27 cellular contexts compared by ENCODE assay signal in the genomic region with DNA sequence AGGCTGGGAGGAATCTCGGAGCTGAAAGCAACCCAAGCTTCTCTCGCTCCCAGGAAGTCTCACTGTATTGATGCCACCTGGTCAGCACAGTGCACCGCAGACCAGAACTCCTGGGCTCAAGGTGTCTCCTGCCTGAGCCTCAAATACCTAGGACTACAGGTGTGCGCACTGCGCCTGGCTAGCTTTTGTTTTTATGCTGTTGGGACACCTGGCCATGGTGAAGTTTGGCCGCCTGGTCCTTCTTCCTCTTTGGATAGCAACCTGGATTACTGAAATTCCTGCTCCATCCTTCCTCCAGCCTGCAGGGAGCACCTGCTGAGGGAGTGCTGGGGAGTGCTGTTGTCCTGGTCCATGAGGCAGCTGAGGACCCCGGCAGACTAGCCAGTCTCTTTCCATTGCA. TPM values are rescaled to one million over a fixed set of nuclear protein-coding genes. Genes with fewer than 3 reads are reported as not detected.
DNase-seq lines count a peak whose midpoint lies in the region; ATAC-seq and TF ChIP-seq lines count a peak whose summit lies in the region.
"Had no signal": no experiment of that assay in that cellular context is flagged by ENCODE, and none has a peak within 500 bp of the region (broad histone marks: within the 10 kb centered on the region; RNA-seq: fewer than 3 reads in every experiment).

No MANE protein-coding gene starts in this region.

- TF ChIP-seq CTCF in CD14-positive monocyte (IDR thresholded peaks at IDR 0.05): no peak
- TF ChIP-seq CTCF in neutrophil (IDR thresholded peaks at IDR 0.05): no peak

- no peaks in the 10 kb centered on the region for H3K9me3 Mint-ChIP-seq in CD14-positive monocyte
- no peaks in the 10 kb centered on the region for H3K9me3 Mint-ChIP-seq in central memory CD8-positive, alpha-beta T cell
- H3K9me3 Mint-ChIP-seq: CD8-positive, alpha-beta memory T cell; HFFc6; T-cell had no signal

- H3K4me3 Mint-ChIP-seq in CD14-positive monocyte: no peak overlapping the region
- no peak overlapping the region for H3K4me3 Mint-ChIP-seq in central memory CD8-positive, alpha-beta T cell
- H3K4me3 Mint-ChIP-seq: CD8-positive, alpha-beta memory T cell; HFFc6; T-cell had no signal

- in situ Hi-C loops in G401 (cut with HindIII; ENCODE audit: low sequenced_read_pairs): no loop called here

- peak overlapping the region in 4 of 7 donors; percentile 30 to 94 (median 66) for H3K27ac Mint-ChIP-seq in CD14-positive monocyte
- peak overlapping the region; percentile 21 for H3K27ac Mint-ChIP-seq in central memory CD8-positive, alpha-beta T cell (ENCODE audit: low read depth)
- H3K27ac Mint-ChIP-seq: HFFc6 had no signal

- H3K27me3 Mint-ChIP-seq in CD14-positive monocyte (ENCODE audit: low read depth in 3 of 3): peaks cover 0 to 5% (median 1%) of the 10 kb centered on the region in 3 donors
- H3K27me3 Mint-ChIP-seq in central memory CD8-positive, alpha-beta T cell: no peaks in the 10 kb centered on the region
- H3K27me3 Mint-ChIP-seq: T-cell had no signal

- H3K36me3 Mint-ChIP-seq in CD14-positive monocyte: peaks cover 42 to 53% of the 10 kb centered on the region in 2 donors
- H3K36me3 Mint-ChIP-seq in central memory CD8-positive, alpha-beta T cell (ENCODE audit: insufficient read depth): peaks cover 17% of the 10 kb centered on the region

- H3K4me1 ChIP-seq in neutrophil (ENCODE audit: control insufficient read depth in 1 of 2, insufficient read depth in 1 of 2, low read depth in 1 of 2, low read length in 1 of 2): peaks cover 6 to 8% of the 10 kb centered on the region in 2 experiments
- H3K4me1 ChIP-seq: A549, SJCRH30 had no signal

- no peaks in the 10 kb centered on the region for H3K27me3 ChIP-seq in H7 (ENCODE audit: control insufficient read depth, insufficient read depth, low read length)
- no peaks in the 10 kb centered on the region for H3K27me3 ChIP-seq in neutrophil
- H3K27me3 ChIP-seq: SJCRH30 had no signal

- H3K36me3 ChIP-seq in H7 (replicated peaks; ENCODE audit: control insufficient read depth, insufficient read depth, low read length) (0 out of 2 replicates have a peak, but pooled peaks cover 1% of the 10 kb centered on the region), neutrophil (peaks cover 50% of the 10 kb centered on the region)
- H3K36me3 ChIP-seq: SJCRH30 had no signal

- peaks cover 43% of the 10 kb centered on the region for H3K4me1 Mint-ChIP-seq in CD14-positive monocyte
- H3K4me1 Mint-ChIP-seq in central memory CD8-positive, alpha-beta T cell: no peaks in the 10 kb centered on the region

- ATAC-seq in central memory CD8-positive, alpha-beta T cell (replicated peaks; ENCODE audit: extremely low read depth, poor library complexity, severe bottlenecking): no peak
- ATAC-seq in HG03565 (IDR thresholded peaks at IDR 0.05; ENCODE audit: unreplicated experiment): no peak
- ATAC-seq: Right ventricle myocardium inferior, T-cell had no signal

- H3K9me3 ChIP-seq in neutrophil: no peaks in the 10 kb centered on the region
- H3K9me3 ChIP-seq: A549, HAP-1, SJCRH30 had no signal

- H3K4me3 ChIP-seq in H7 (ENCODE audit: insufficient read depth, low read depth, low read length): no peak overlapping the region
- no peak overlapping the region for H3K4me3 ChIP-seq in neutrophil (ENCODE audit: low read depth in 1 of 2, low read length in 1 of 2)
- H3K4me3 ChIP-seq: A549, HAP-1, PC-9, SJCRH30 had no signal

- intact Hi-C loops in CD14-positive monocyte (cut with micrococcal nuclease): loop anchor here (5.0 kb wide), 2 partner anchors 39 to 56 kb away; partner anchors contain the start of gene COTL1 (in 1 of the 2)

- H3K27ac ChIP-seq in neutrophil: peak overlapping the region; percentile 0
- H3K27ac ChIP-seq: A549, C4-2B, PC-9, SJCRH30 had no signal

- no peak for DNase-seq in CD14-positive monocyte (ENCODE audit: low spot score)
- DNase-seq in H7: peak; percentile 81
- no peak for DNase-seq in central memory CD8-positive, alpha-beta T cell (ENCODE audit: low spot score in 2 of 2)
- no peak for DNase-seq in G401 (ENCODE audit: low spot score)
- no peak for DNase-seq in anterior cingulate cortex (lab: John Stamatoyannopoulos, UW)
- DNase-seq: AML-193; Calu3; CD8-positive, alpha-beta memory T cell; DMS79 treated with DMSO at 0.1 percent for 48 hours; HFFc6; KBM-7; MV-4-11; NCI-H1105; NCI-H1436 treated with DMSO at 0.1 percent for 48 hours; NCI-H1930; NCI-H446; NCI-H524 treated with DMSO at 0.1 percent for 48 hours; NCI-H774; PC-9; SJCRH30; T-cell had no signal

RNA-seq across cellular contexts. Expression of gene COTL1, which starts 56.6 kb away (rescaled TPM):
- polyA plus RNA-seq in CD14-positive monocyte: 1,000 to 10,000 TPM; 1,643 to 1,843 TPM
- 114 and 118 TPM in 2 replicates for total RNA-seq in H7 (2014; rRNA removed; shearing (Covaris generic))
- 69.0 and 79.9 TPM in 2 replicates for total RNA-seq in G401 (2014; rRNA removed; shearing (Covaris generic))

RNA-seq across cellular contexts. Expression of gene MEAK7, which starts 56.8 kb away (rescaled TPM):
- polyA plus RNA-seq in CD14-positive monocyte: 1 to 10 TPM; 4.7 to 5.0 TPM
- 9.2 and 11.6 TPM in 2 replicates for total RNA-seq in H7 (2014; rRNA removed; shearing (Covaris generic))
- 6.0 and 16.5 TPM in 2 replicates for total RNA-seq in G401 (2014; rRNA removed; shearing (Covaris generic))
